11 cellular contexts compared by ENCODE assay signal in genomic region chr9:79574716-79575242, GRCh38. TPM values are rescaled to one million over a fixed set of nuclear protein-coding genes. Genes with fewer than 3 reads are reported as not detected.
DNase-seq lines count a peak whose midpoint lies in the region; ATAC-seq, FAIRE-seq and TF ChIP-seq lines count a peak whose summit lies in the region.
"Had no signal": no experiment of that assay in that cellular context is flagged by ENCODE, and none has a peak within 500 bp of the region (broad histone marks: within the 10 kb centered on the region; RNA-seq: fewer than 3 reads in every experiment).

No MANE protein-coding gene starts in this region.

- H3K4me1 Mint-ChIP-seq in H9: peaks cover 23 to 39% of the 10 kb centered on the region in 2 experiments

- H3K9me3 Mint-ChIP-seq in H9: peaks cover 4% of the 10 kb centered on the region in 2 experiments; a peak in 3 of 5 replicates

- H3K9ac ChIP-seq in H9 (ENCODE audit: extremely low read depth, insufficient read length, low read length) (no peak overlapping the region), muscle layer of colon (ENCODE audit: low read length) (peak overlapping the region; percentile 87)

- no peak overlapping the region for H2BK5ac ChIP-seq in H9 (ENCODE audit: insufficient read length, low read length)

- H3K36me3 ChIP-seq in muscle layer of colon (ENCODE audit: insufficient read depth, low read length): no peaks in the 10 kb centered on the region

- H4K20me1 ChIP-seq in H9 (ENCODE audit: control insufficient read depth, insufficient read depth, insufficient read length): no peaks in the 10 kb centered on the region

- 100% methylated on average over 1 of the region's 4 CpGs for WGBS in H9 (ENCODE audit: extremely low coverage, insufficient read length, low lambda C conversion rate)

- H2BK20ac ChIP-seq in H9 (ENCODE audit: low read depth, low read length, poor library complexity, severe bottlenecking): no peak overlapping the region

- H3K27me3 ChIP-seq in AG04450 (ENCODE audit: control insufficient read depth, insufficient read depth, low read length) (no peaks in the 10 kb centered on the region), H9 (ENCODE audit: insufficient read depth, low read length) (no peaks in the 10 kb centered on the region), muscle layer of colon (ENCODE audit: control insufficient read depth in 1 of 2, insufficient read depth in 2 of 2, low read length in 2 of 2) (peaks cover 0 to 3% of the 10 kb centered on the region in 2 donors)

- no peak overlapping the region for H2BK120ac ChIP-seq in H9 (ENCODE audit: low read depth, low read length, poor library complexity, severe bottlenecking)

- H3K27ac Mint-ChIP-seq in H9: no peak overlapping the region

- peaks cover 6 to 40% (median 21%) of the 10 kb centered on the region in 3 experiments for H3K36me3 Mint-ChIP-seq in H9 (ENCODE audit: insufficient read depth in 1 of 3, low read depth in 3 of 3)

- no peak overlapping the region for H3K18ac ChIP-seq in H9 (ENCODE audit: insufficient read length, low read depth, low read length)

- H3K4me3 ChIP-seq in AG04450 (ENCODE audit: low read depth, low read length) (peak overlapping the region; percentile 79), muscle layer of colon (ENCODE audit: low read depth in 1 of 2, low read length in 2 of 2) (peak overlapping the region in 1 of 2 donors; percentile 84)

- H3K23me2 ChIP-seq in H9 (ENCODE audit: insufficient read length, low read depth, low read length, poor library complexity, severe bottlenecking): peaks cover 18% of the 10 kb centered on the region

- FAIRE-seq in D721Med (lab: Jason Lieb, UNC): no peak

- no peak overlapping the region for H4K91ac ChIP-seq in H9 (ENCODE audit: insufficient read length, low read depth, low read length)

- TF ChIP-seq CTCF in AG04450 (IDR thresholded peaks at IDR 0.05; ENCODE audit: low read depth, low read length): no peak
- no peak for TF ChIP-seq CTCF in H9 (conservative IDR thresholded peaks at IDR 0.05)
- no peak for TF ChIP-seq CTCF in D721Med (IDR thresholded peaks at IDR 0.05; ENCODE audit: insufficient read depth, missing control alignments)

- no peak overlapping the region for H2AFZ ChIP-seq in H9 (ENCODE audit: low read length)

- ATAC-seq in HG03175 (IDR thresholded peaks at IDR 0.05; ENCODE audit: unreplicated experiment): no peak

- no peak overlapping the region for H3K23ac ChIP-seq in H9 (ENCODE audit: insufficient read length, low read depth, low read length)

- H3K4me3 Mint-ChIP-seq in H9: peak overlapping the region; percentile 81 to 89

- peaks cover 2% of the 10 kb centered on the region for H3K79me1 ChIP-seq in H9 (ENCODE audit: insufficient read depth, low read depth, low read length, poor library complexity, severe bottlenecking)

- H2BK12ac ChIP-seq in H9 (ENCODE audit: insufficient read length, low read depth, low read length): no peak overlapping the region

- no peak overlapping the region for H2BK15ac ChIP-seq in H9 (ENCODE audit: low read depth, low read length)

- no peak overlapping the region for H2AK5ac ChIP-seq in H9 (ENCODE audit: insufficient read length, low read length)

- no peak overlapping the region for H3K4me2 ChIP-seq in H9 (ENCODE audit: insufficient read depth, insufficient read length, low read length)

- no peak overlapping the region for H3T11ph ChIP-seq in H9 (ENCODE audit: low read length)

- H3K9me3 ChIP-seq in AG04450 (ENCODE audit: control insufficient read depth, insufficient read depth, low read length) (no peaks in the 10 kb centered on the region), H9 (ENCODE audit: control insufficient read depth, low read depth, low read length) (no peaks in the 10 kb centered on the region), muscle layer of colon (ENCODE audit: low read length) (no peaks in the 10 kb centered on the region)

- POLR2A ChIA-PET in AG04450 (lab: Yijun Ruan, JAX): interaction anchor here (0.7 to 1.2 kb wide), 2 partner anchors 110 to 112 kb away, joined by 3 read pairs; no protein-coding TSS in a partner anchor

- no peak overlapping the region for H3K56ac ChIP-seq in H9 (ENCODE audit: insufficient read length, low read depth, low read length)

- DNase-seq in AG04450 (ENCODE audit: low read depth, low spot score) (no peak), H9 (no peak), caudate nucleus (lab: John Stamatoyannopoulos, UW) (no peak), foreskin melanocyte (no peak), D721Med (ENCODE audit: insufficient read length, low spot score) (no peak)
- no peak for DNase-seq in activated effector memory CD4-positive, alpha-beta T cell treated with anti-CD3 and anti-CD28 coated beads, Interleukin-2, amount 50 U/mL, for 16 hours
- DNase-seq: central memory CD4-positive, alpha-beta T cell; GF-D8; MV-4-11 had no signal

- CTCF ChIA-PET in AG04450 (lab: Charles Lee): no interaction called here

- H3K4me1 ChIP-seq in H9 (ENCODE audit: insufficient read depth, low read length) (peaks cover 3% of the 10 kb centered on the region; the same call in 1 of the 2 replicates), muscle layer of colon (ENCODE audit: insufficient read depth, low read length) (peaks cover 14% of the 10 kb centered on the region)

- no peak overlapping the region for H4K8ac ChIP-seq in H9 (replicated peaks; ENCODE audit: insufficient read length, low read depth, low read length)

- H3K27ac ChIP-seq in AG04450 (ENCODE audit: low read depth, low read length): no peak overlapping the region
- no peak overlapping the region for H3K27ac ChIP-seq in H9 (ENCODE audit: insufficient read length, low read depth, low read length)
- peak overlapping the region; percentile 54 for H3K27ac ChIP-seq in caudate nucleus (ENCODE audit: low read depth, low read length)
- H3K27ac ChIP-seq in muscle layer of colon (ENCODE audit: low read depth, low read length): no peak overlapping the region

- H3K14ac ChIP-seq in H9 (ENCODE audit: insufficient read depth, low read length): no peak overlapping the region

- H3K27me3 Mint-ChIP-seq in H9 (ENCODE audit: low read depth): peaks cover 5% of the 10 kb centered on the region

- peaks cover 3% of the 10 kb centered on the region; the same call in 1 of the 2 replicates for H3K79me2 ChIP-seq in H9 (ENCODE audit: insufficient read depth, low read length)

- no peak overlapping the region for H4K5ac ChIP-seq in H9 (ENCODE audit: insufficient read length, low read depth, low read length)

- no peak overlapping the region for H3K4ac ChIP-seq in H9 (ENCODE audit: low read depth, low read length)

RNA-seq across cellular contexts. Expression of gene TLE4, which starts 3.0 kb away (rescaled TPM):
- 42.2 and 53.4 TPM in 2 replicates for polyA plus RNA-seq in AG04450 (2011; rRNA removed)
- polyA minus RNA-seq in AG04450 (2011; rRNA and poly(A)+ RNA removed): 114 and 117 TPM in 2 replicates
- total RNA-seq in H9 (2021): 35.1 and 36.5 TPM in 2 replicates
